In the genomic region with DNA sequence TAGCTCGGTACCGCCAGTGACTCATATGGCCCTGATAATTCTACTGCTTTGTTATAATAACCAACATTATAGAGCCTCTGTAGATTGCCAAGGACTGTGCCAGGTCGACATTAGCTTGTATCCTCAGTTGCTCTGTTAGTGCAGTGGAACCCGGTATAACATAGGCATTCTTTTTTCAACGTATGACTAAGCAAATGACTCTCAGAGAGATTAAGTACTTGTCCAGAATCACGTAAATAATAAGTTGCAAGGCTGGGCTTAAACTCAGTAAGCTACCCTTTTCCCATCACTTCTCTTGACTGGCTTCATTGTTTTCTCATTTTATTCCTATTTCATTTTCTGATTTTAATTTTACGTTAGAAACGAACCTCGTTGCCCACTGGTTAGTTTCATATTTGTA, we compare ENCODE assay signal across 2 cellular contexts.
TF ChIP-seq lines count a peak whose summit lies in the region.

No MANE protein-coding gene starts in this region.

TF ChIP-seq in IMR-90, 13 proteins besides CTCF, POLR2A, EP300 and RAD21:
- TF ChIP-seq, protein P1, sequence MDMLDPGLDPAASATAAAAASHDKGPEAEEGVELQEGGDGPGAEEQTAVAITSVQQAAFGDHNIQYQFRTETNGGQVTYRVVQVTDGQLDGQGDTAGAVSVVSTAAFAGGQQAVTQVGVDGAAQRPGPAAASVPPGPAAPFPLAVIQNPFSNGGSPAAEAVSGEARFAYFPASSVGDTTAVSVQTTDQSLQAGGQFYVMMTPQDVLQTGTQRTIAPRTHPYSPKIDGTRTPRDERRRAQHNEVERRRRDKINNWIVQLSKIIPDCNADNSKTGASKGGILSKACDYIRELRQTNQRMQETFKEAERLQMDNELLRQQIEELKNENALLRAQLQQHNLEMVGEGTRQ (IDR thresholded peaks at IDR 0.05; ENCODE audit: low read depth, low read length), result no peak
- TF ChIP-seq NFE2L2 (IDR thresholded peaks at IDR 0.05; ENCODE audit: low read depth, low read length) (0 out of 2 replicates have a peak, but pooled peaks have one; percentile 18), CEBPB (IDR thresholded peaks at IDR 0.05; ENCODE audit: low read depth, low read length) (no peak)

TF ChIP-seq in HEK293T, 16 proteins besides CTCF, POLR2A, EP300 and RAD21:
- TF ChIP-seq ARNT (IDR thresholded peaks at IDR 0.05) (no peak), FOXA1 (IDR thresholded peaks at IDR 0.05) (no peak), SP1 (IDR thresholded peaks at IDR 0.05) (no peak), SUZ12 (IDR thresholded peaks at IDR 0.05) (no peak), ELF4 (IDR thresholded peaks at IDR 0.05) (no peak), CTBP1 (IDR thresholded peaks at IDR 0.05; ENCODE audit: borderline replicate concordance) (no peak), L3MBTL2 (conservative IDR thresholded peaks at IDR 0.05) (no peak), FOXK2 (IDR thresholded peaks at IDR 0.05) (no peak), NFRKB (IDR thresholded peaks at IDR 0.05) (no peak), ZNF384 (IDR thresholded peaks at IDR 0.05) (no peak), FOXM1 (IDR thresholded peaks at IDR 0.05; ENCODE audit: borderline replicate concordance) (no peak)
- TF ChIP-seq, protein P2, sequence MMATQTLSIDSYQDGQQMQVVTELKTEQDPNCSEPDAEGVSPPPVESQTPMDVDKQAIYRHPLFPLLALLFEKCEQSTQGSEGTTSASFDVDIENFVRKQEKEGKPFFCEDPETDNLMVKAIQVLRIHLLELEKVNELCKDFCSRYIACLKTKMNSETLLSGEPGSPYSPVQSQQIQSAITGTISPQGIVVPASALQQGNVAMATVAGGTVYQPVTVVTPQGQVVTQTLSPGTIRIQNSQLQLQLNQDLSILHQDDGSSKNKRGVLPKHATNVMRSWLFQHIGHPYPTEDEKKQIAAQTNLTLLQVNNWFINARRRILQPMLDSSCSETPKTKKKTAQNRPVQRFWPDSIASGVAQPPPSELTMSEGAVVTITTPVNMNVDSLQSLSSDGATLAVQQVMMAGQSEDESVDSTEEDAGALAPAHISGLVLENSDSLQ (IDR thresholded peaks at IDR 0.05), result no peak
TF ChIP-seq in HEK293T: peak in this region for 0.
